In the genomic region with DNA sequence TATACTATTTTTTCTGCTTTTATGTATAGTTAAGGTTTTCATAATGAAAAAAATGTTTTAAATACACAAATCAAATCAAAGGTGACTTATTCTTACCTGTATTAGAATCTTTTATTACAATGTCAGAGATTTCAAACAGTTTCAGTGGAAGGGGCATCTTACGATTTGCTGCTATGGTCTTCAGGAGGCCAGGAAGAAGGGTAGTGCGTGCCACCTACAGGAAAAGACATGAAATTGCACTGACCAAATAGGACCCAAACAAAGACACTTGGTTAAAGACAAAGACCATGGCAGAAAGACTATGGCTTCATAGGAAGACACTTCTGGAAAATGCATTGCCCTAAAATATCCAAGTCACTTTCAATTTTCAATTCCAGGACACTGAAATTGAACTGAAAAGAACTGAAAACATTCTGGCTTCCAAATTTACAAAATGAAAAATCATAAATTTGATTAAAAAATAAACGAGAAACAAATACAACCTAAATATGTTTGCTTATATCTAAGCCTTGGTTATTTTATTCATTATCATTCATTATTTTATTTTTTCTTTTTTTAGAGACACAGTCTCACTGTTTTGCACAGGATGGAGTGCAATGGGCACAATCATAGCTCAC, we compare ENCODE assay signal across 8 cellular contexts. TPM values are rescaled to one million over a fixed set of nuclear protein-coding genes. Genes with fewer than 3 reads are reported as not detected.
A peak's percentile ranks its signal among the peaks of the same experiment; 100 is the strongest.
DNase-seq lines count a peak whose midpoint lies in the region; ATAC-seq and TF ChIP-seq lines count a peak whose summit lies in the region.

No MANE protein-coding gene starts in this region.

- TF ChIP-seq CTCF in right lobe of liver (IDR thresholded peaks at IDR 0.05): peak; percentile 56 to 72 (median 60)

- 49% methylated on average over 3 of the region's 3 CpGs for WGBS in right lobe of liver (ENCODE audit: insufficient coverage, low coverage, low lambda C conversion rate, missing lambda C conversion rate)

- H3K36me3 ChIP-seq in right lobe of liver: peaks cover 0 to 24% (median 12%) of the 10 kb centered on the region in 4 donors

- H3K27ac ChIP-seq in right lobe of liver: no peak overlapping the region

- in situ Hi-C loops in G401 (cut with HindIII; ENCODE audit: low sequenced_read_pairs): loop anchor here (25.0 kb wide), 1 partner anchor 302 kb away; a partner anchor contains a TSS

- H3K27me3 ChIP-seq in right lobe of liver: no peaks in the 10 kb centered on the region

- H3K4me1 ChIP-seq in right lobe of liver: no peaks in the 10 kb centered on the region

- DNase-seq in G401 (ENCODE audit: low spot score) (peak; percentile 75), NCI-H82 treated with DMSO at 0.1 percent for 48 hours (lab: John Stamatoyannopoulos, UW; ENCODE audit: unreplicated experiment) (peak; percentile 58), right lobe of liver (no peak), mucosa of gallbladder (ENCODE audit: low spot score) (no peak)
- DNase-seq in central memory CD4-positive, alpha-beta T cell: peak; percentile 5
- DNase-seq in activated effector memory CD4-positive, alpha-beta T cell treated with Interleukin-2 at 50 U/mL for 16 hours: no peak

- no peak for TF ChIP-seq POLR2A in right lobe of liver (IDR thresholded peaks at IDR 0.05)

- H3K4me3 ChIP-seq in right lobe of liver: no peak overlapping the region

- intact Hi-C loops in right lobe of liver (cut with DNase I): no loop called here

- ATAC-seq in GM21423 (IDR thresholded peaks at IDR 0.05; ENCODE audit: unreplicated experiment) (peak; percentile 80), HG03558 (IDR thresholded peaks at IDR 0.05; ENCODE audit: extremely low read depth, unreplicated experiment) (peak; percentile 67), right lobe of liver (peak; percentile 72 to 80 (median 77))

- H3K9me3 ChIP-seq in right lobe of liver: no peaks in the 10 kb centered on the region

RNA-seq across cellular contexts. Expression of a gene that starts 42.1 kb away (rescaled TPM):
- 7.1 and 11.0 TPM in 2 replicates for total RNA-seq in G401 (2014; rRNA removed; shearing (Covaris generic))
- total RNA-seq in right lobe of liver: 10 to 100 TPM in 2 of 6 experiments, 1 to 10 TPM in 4; 6.2 to 14.2 (median 9.0) TPM
- 12.1 TPM for total RNA-seq in mucosa of gallbladder

RNA-seq across cellular contexts. Expression of a gene that starts 57.6 kb away (rescaled TPM):
- total RNA-seq in G401 (2014; rRNA removed; shearing (Covaris generic)): not detected in 2 replicates
- total RNA-seq in right lobe of liver (1 to 10 TPM in 4 of 6 experiments, under 1 TPM in 2; 0.50 to 8.1 (median 3.4) TPM), mucosa of gallbladder (102 TPM)

Comparison
In these comparisons a context has a peak if more than half of its experiments do, and no peak if none do; other contexts are left out.
1. DNase-seq: peak in G401 (single experiment), NCI-H82 treated with DMSO at 0.1 percent for 48 hours (single experiment) and central memory CD4-positive, alpha-beta T cell (single experiment); none in right lobe of liver (0 of 3), mucosa of gallbladder (single experiment) and activated effector memory CD4-positive, alpha-beta T cell treated with Interleukin-2 at 50 U/mL for 16 hours (single experiment).
2. RNA of a gene that starts 57.6 kb away (total RNA-seq): 102 TPM in mucosa of gallbladder (single experiment); 0.50 to 8.1 TPM in right lobe of liver and not detected in G401; every median in the first group is over 10 times any median in the second.
3. Peak in every context shown above with its lines, with median percentiles within 50 percentile points of each other: ATAC-seq.